ENCODE assay signal across 8 cellular contexts in genomic region chr10:26697163-26697921, GRCh38. TPM values are rescaled to one million over a fixed set of nuclear protein-coding genes. Genes with fewer than 3 reads are reported as not detected.
DNase-seq lines count a peak whose midpoint lies in the region; ATAC-seq and TF ChIP-seq lines count a peak whose summit lies in the region.

A gene with protein sequence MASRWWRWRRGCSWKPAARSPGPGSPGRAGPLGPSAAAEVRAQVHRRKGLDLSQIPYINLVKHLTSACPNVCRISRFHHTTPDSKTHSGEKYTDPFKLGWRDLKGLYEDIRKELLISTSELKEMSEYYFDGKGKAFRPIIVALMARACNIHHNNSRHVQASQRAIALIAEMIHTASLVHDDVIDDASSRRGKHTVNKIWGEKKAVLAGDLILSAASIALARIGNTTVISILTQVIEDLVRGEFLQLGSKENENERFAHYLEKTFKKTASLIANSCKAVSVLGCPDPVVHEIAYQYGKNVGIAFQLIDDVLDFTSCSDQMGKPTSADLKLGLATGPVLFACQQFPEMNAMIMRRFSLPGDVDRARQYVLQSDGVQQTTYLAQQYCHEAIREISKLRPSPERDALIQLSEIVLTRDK (plus strand): TSS chr10:26697701. CDS start chr10:26697712, 11 bp downstream.

- DNase-seq in NCI-H187 (lab: John Stamatoyannopoulos, UW) = peak; percentile 9 to 10
- no peak for DNase-seq in NCI-H187 treated with DMSO at 0.1 percent for 48 hours (lab: John Stamatoyannopoulos, UW)
- peak; percentile 42 for DNase-seq in NCI-H2081 treated with DMSO at 0.1 percent for 48 hours (lab: John Stamatoyannopoulos, UW)
- DNase-seq in WERI-Rb-1 = peak; percentile 49
- peak; percentile 26 to 70 for DNase-seq in breast epithelium (ENCODE audit: low spot score in 2 of 2)
- DNase-seq in immature natural killer cell = peak; percentile 66 to 68 (median 66)
- DNase-seq in spleen = peak; percentile 94

- H3K4me3 ChIP-seq in WERI-Rb-1 (ENCODE audit: low read depth, low read length) = peak within 1 kb of the TSS; percentile 84
- H3K4me3 ChIP-seq in breast epithelium = peak within 1 kb of the TSS; percentile 58 to 93 (median 92)
- peak within 1 kb of the TSS; percentile 90 to 99 (median 96) for H3K4me3 ChIP-seq in spleen

- H3K9me3 ChIP-seq in WERI-Rb-1 (ENCODE audit: severe bottlenecking) = no peaks in the 10 kb centered on the region
- H3K9me3 ChIP-seq in breast epithelium = no peaks in the 10 kb centered on the region
- H3K9me3 ChIP-seq in spleen = no peaks in the 10 kb centered on the region

- TF ChIP-seq CTCF in WERI-Rb-1 (IDR thresholded peaks at IDR 0.05; ENCODE audit: low read depth, low read length) (no peak), breast epithelium (IDR thresholded peaks at IDR 0.05) (no peak), spleen (IDR thresholded peaks at IDR 0.05 in 8 of 11, conservative IDR thresholded peaks at IDR 0.05 in 3 of 11) (no peak)

- H3K27ac Mint-ChIP-seq in immature natural killer cell = peak within 1 kb of the TSS; percentile 84 to 94 (median 92)

- intact Hi-C loops in breast epithelium (cut with DNase I; ENCODE audit: low total_unique reads) = no loop called here
- intact Hi-C loops in spleen (cut with DNase I; ENCODE audit: low total_unique reads) = no loop called here

- peak; percentile 91 for ATAC-seq in HG02798 (IDR thresholded peaks at IDR 0.05; ENCODE audit: poor library complexity, unreplicated experiment)

- WGBS in spleen, 5 donors = 0 to 1% (median 0%) methylated on average over 14 to 82 of the region's 82 CpGs

- H3K4me3 Mint-ChIP-seq in immature natural killer cell = peak within 1 kb of the TSS; percentile 95

- peaks cover 0 to 5% (median 5%) of the 10 kb centered on the region in 3 donors for H3K36me3 Mint-ChIP-seq in immature natural killer cell

- H3K9me3 Mint-ChIP-seq in immature natural killer cell = no peaks in the 10 kb centered on the region

- H3K4me1 Mint-ChIP-seq in immature natural killer cell = peaks cover 19% of the 10 kb centered on the region in 2 donors

- H3K27me3 ChIP-seq in WERI-Rb-1 (ENCODE audit: insufficient read depth, low read depth, severe bottlenecking) (no peaks in the 10 kb centered on the region), breast epithelium (no peaks in the 10 kb centered on the region), spleen (replicated peaks in 1 of 7) (peaks cover 0 to 7% (median 0%) of the 10 kb centered on the region in 7 donors)

- H3K4me1 ChIP-seq in breast epithelium (peaks cover 4 to 6% of the 10 kb centered on the region in 2 donors), spleen (peaks cover 8 to 39% (median 23%) of the 10 kb centered on the region in 6 donors)

- H3K27ac ChIP-seq in WERI-Rb-1 = peak within 1 kb of the TSS; percentile 95
- H3K27ac ChIP-seq in breast epithelium = peak within 1 kb of the TSS; percentile 80 to 84
- H3K27ac ChIP-seq in spleen = peak within 1 kb of the TSS; percentile 87 to 97 (median 94)

- TF ChIP-seq POLR2A in breast epithelium (IDR thresholded peaks at IDR 0.05) = no peak
- TF ChIP-seq POLR2A in spleen (IDR thresholded peaks at IDR 0.05) = no peak

- H3K36me3 ChIP-seq in WERI-Rb-1 (no peaks in the 10 kb centered on the region; the same call in 1 of the 2 replicates), breast epithelium (no peaks in the 10 kb centered on the region), spleen (peaks cover 0 to 4% (median 0%) of the 10 kb centered on the region in 6 donors)

- H3K27me3 Mint-ChIP-seq in immature natural killer cell (ENCODE audit: low read depth in 3 of 3) = peaks cover 0 to 6% (median 4%) of the 10 kb centered on the region in 3 donors

RNA-seq across cellular contexts. Expression of the gene that starts here (rescaled TPM):
- 1 to 10 TPM; 2.7 to 8.2 (median 7.8) TPM for total RNA-seq in breast epithelium
- polyA plus RNA-seq in immature natural killer cell = 1 to 10 TPM; 2.5 to 4.0 (median 2.7) TPM
- 1 to 10 TPM; 2.9 to 8.4 (median 6.9) TPM for total RNA-seq in spleen
- 1 to 10 TPM; 7.3 to 7.5 (median 7.4) TPM for polyA plus RNA-seq in spleen
